21 cellular contexts compared by ENCODE assay signal in the genomic region with DNA sequence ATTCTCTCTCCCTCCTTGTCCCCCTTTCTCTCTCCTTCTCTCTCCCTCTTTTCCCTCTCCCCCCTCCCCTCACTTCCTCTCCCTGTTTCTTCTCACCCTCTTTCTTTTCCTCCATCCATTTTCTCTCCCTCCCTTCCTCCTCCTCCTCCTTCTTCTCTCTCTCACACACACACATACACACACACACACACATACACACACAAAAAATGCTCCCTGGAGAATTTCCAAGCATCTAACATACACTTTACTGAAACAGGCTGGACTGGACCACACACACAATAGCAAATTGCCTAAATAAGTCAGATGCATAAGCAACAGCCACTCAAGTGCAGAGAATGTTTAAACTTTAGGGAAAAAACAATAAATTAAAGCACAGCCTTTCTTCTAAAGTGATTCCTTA.
A peak's percentile ranks its signal among the peaks of the same experiment; 100 is the strongest.
DNase-seq lines count a peak whose midpoint lies in the region; ATAC-seq and TF ChIP-seq lines count a peak whose summit lies in the region.
"Had no signal": no experiment of that assay in that cellular context is flagged by ENCODE, and none has a peak within 500 bp of the region (broad histone marks: within the 10 kb centered on the region; RNA-seq: fewer than 3 reads in every experiment).

No MANE protein-coding gene starts in this region.

- TF ChIP-seq CTCF in GM23338 (conservative IDR thresholded peaks at IDR 0.05; ENCODE audit: low read depth in 2 of 2): no peak
- TF ChIP-seq CTCF in hepatocyte (IDR thresholded peaks at IDR 0.05; ENCODE audit: poor library complexity): no peak
- no peak for TF ChIP-seq CTCF in neural crest cell (conservative IDR thresholded peaks at IDR 0.05)
- TF ChIP-seq CTCF in left lung (IDR thresholded peaks at IDR 0.05): no peak
- TF ChIP-seq CTCF in tibial nerve (IDR thresholded peaks at IDR 0.05): no peak
- no peak for TF ChIP-seq CTCF in brain microvascular endothelial cell (IDR thresholded peaks at IDR 0.05; ENCODE audit: low read depth, low read length, missing control alignments)

- H3K4me1 Mint-ChIP-seq in GM23338: no peaks in the 10 kb centered on the region
- H3K4me1 Mint-ChIP-seq in neural crest cell: peaks cover 2% of the 10 kb centered on the region
- H3K4me1 Mint-ChIP-seq: CD4-positive, CD25-positive, alpha-beta regulatory T cell had no signal

- H3K36me3 Mint-ChIP-seq in GM23338 (ENCODE audit: low read depth) (no peaks in the 10 kb centered on the region), neural crest cell (ENCODE audit: low read depth) (peaks cover 2% of the 10 kb centered on the region)
- H3K36me3 Mint-ChIP-seq: CD4-positive, CD25-positive, alpha-beta regulatory T cell; CD8-positive, alpha-beta T cell had no signal

- no peak for TF ChIP-seq POLR2A in tibial nerve (IDR thresholded peaks at IDR 0.05)

- ATAC-seq in GM23338 (no peak), left lung (no peak)
- ATAC-seq: A549; CD8-positive, alpha-beta T cell had no signal

- DNase-seq in GM23338 (ENCODE audit: low spot score) (no peak), hepatocyte (ENCODE audit: low spot score) (peak; percentile 40), neural crest cell (ENCODE audit: low read depth, low spot score) (no peak), GM19238 (ENCODE audit: insufficient read length, low spot score) (no peak), left lung (no peak), tibial nerve (ENCODE audit: low spot score in 2 of 2) (no peak), brain microvascular endothelial cell (no peak)
- DNase-seq: 8988T; ACHN; AML-193; BE2C; Caco-2; CD4-positive, CD25-positive, alpha-beta regulatory T cell; CD8-positive, alpha-beta T cell; DMS153; DND-41; H7; HCEC 1CT had no signal

- no peak overlapping the region for H3K27ac ChIP-seq in BLaER1
- H3K27ac ChIP-seq in GM23338 (ENCODE audit: low read depth): no peak overlapping the region
- H3K27ac ChIP-seq in hepatocyte: peak overlapping the region; percentile 81
- no peak overlapping the region for H3K27ac ChIP-seq in left lung
- H3K27ac ChIP-seq in tibial nerve: no peak overlapping the region
- no peak overlapping the region for H3K27ac ChIP-seq in brain microvascular endothelial cell
- H3K27ac ChIP-seq: A549, C4-2B had no signal

- H3K9me3 Mint-ChIP-seq in GM23338: no peaks in the 10 kb centered on the region
- H3K9me3 Mint-ChIP-seq in neural crest cell: peaks cover 2% of the 10 kb centered on the region
- H3K9me3 Mint-ChIP-seq: CD4-positive, CD25-positive, alpha-beta regulatory T cell; CD8-positive, alpha-beta T cell had no signal

- H3K27me3 Mint-ChIP-seq in GM23338 (ENCODE audit: insufficient read depth, low read depth, poor library complexity) (no peaks in the 10 kb centered on the region), neural crest cell (ENCODE audit: low read depth) (no peaks in the 10 kb centered on the region)
- H3K27me3 Mint-ChIP-seq: CD4-positive, CD25-positive, alpha-beta regulatory T cell had no signal

- H3K79me2 ChIP-seq in GM23338 (replicated peaks; ENCODE audit: insufficient read depth) (no peaks in the 10 kb centered on the region), hepatocyte (no peaks in the 10 kb centered on the region)

- intact Hi-C loops in left lung (cut with DNase I): no loop called here

- in situ Hi-C loops in brain microvascular endothelial cell (cut with HindIII; ENCODE audit: low pct_ligation_motif_present, low sequenced_read_pairs): no loop called here

- H3K27ac Mint-ChIP-seq in GM23338: no peak overlapping the region
- H3K27ac Mint-ChIP-seq in neural crest cell (ENCODE audit: unreplicated experiment): peak overlapping the region; percentile 12
- H3K27ac Mint-ChIP-seq: CD4-positive, CD25-positive, alpha-beta regulatory T cell; CD8-positive, alpha-beta T cell had no signal

- H3K4me1 ChIP-seq in BLaER1: peaks cover 25% of the 10 kb centered on the region
- H3K4me1 ChIP-seq in GM23338 (ENCODE audit: insufficient read depth): peaks cover 1% of the 10 kb centered on the region; the same call in 1 of the 2 replicates
- peaks cover 4% of the 10 kb centered on the region for H3K4me1 ChIP-seq in hepatocyte (ENCODE audit: insufficient read depth)
- no peaks in the 10 kb centered on the region for H3K4me1 ChIP-seq in left lung
- H3K4me1 ChIP-seq in tibial nerve: no peaks in the 10 kb centered on the region
- H3K4me1 ChIP-seq: BE2C had no signal

- H2AFZ ChIP-seq in GM23338 (peak overlapping the region; percentile 49; the same call in 1 of the 2 replicates), hepatocyte (no peak overlapping the region)

- H3K27me3 ChIP-seq in BLaER1 (no peaks in the 10 kb centered on the region), GM23338 (ENCODE audit: insufficient read depth) (no peaks in the 10 kb centered on the region), hepatocyte (no peaks in the 10 kb centered on the region), left lung (no peaks in the 10 kb centered on the region), tibial nerve (no peaks in the 10 kb centered on the region), brain microvascular endothelial cell (replicated peaks) (no peaks in the 10 kb centered on the region)
- H3K27me3 ChIP-seq: BE2C had no signal

- H3K4me3 ChIP-seq in BLaER1 (no peak overlapping the region), GM23338 (no peak overlapping the region), hepatocyte (no peak overlapping the region), left lung (no peak overlapping the region), tibial nerve (no peak overlapping the region), brain microvascular endothelial cell (ENCODE audit: low read depth, low read length) (no peak overlapping the region)
- H3K4me3 ChIP-seq: A549 had no signal

- no peak overlapping the region for H3K9ac ChIP-seq in BLaER1

- H3K4me3 Mint-ChIP-seq in GM23338: no peak overlapping the region
- no peak overlapping the region for H3K4me3 Mint-ChIP-seq in neural crest cell
- H3K4me3 Mint-ChIP-seq: CD4-positive, CD25-positive, alpha-beta regulatory T cell; CD8-positive, alpha-beta T cell had no signal

- H3K36me3 ChIP-seq in BLaER1 (no peaks in the 10 kb centered on the region), GM23338 (ENCODE audit: insufficient read depth) (no peaks in the 10 kb centered on the region), hepatocyte (replicated peaks; ENCODE audit: insufficient read depth, low read depth) (no peaks in the 10 kb centered on the region), left lung (no peaks in the 10 kb centered on the region), tibial nerve (no peaks in the 10 kb centered on the region), brain microvascular endothelial cell (replicated peaks) (no peaks in the 10 kb centered on the region)
- H3K36me3 ChIP-seq: BE2C had no signal

- H3K9me3 ChIP-seq in BLaER1 (no peaks in the 10 kb centered on the region), hepatocyte (ENCODE audit: low read depth) (no peaks in the 10 kb centered on the region), left lung (no peaks in the 10 kb centered on the region), tibial nerve (peaks cover 0 to 4% (median 0%) of the 10 kb centered on the region in 4 donors)
- H3K9me3 ChIP-seq: A549, BE2C, Caco-2 had no signal

- H3K4me2 ChIP-seq in BLaER1 (peak overlapping the region; percentile 50), GM23338 (no peak overlapping the region), hepatocyte (no peak overlapping the region)
- H3K4me2 ChIP-seq: A549 had no signal

- H3K9me2 ChIP-seq in GM23338 (ENCODE audit: insufficient read depth): peaks cover 20% of the 10 kb centered on the region; the same call in 1 of the 2 replicates
- H3K9me2 ChIP-seq in hepatocyte (replicated peaks; ENCODE audit: insufficient read depth): no peaks in the 10 kb centered on the region

- H3F3A ChIP-seq in GM23338 (replicated peaks; ENCODE audit: low read depth): no peaks in the 10 kb centered on the region

- H4K20me1 ChIP-seq in BLaER1 (no peaks in the 10 kb centered on the region), GM23338 (replicated peaks; ENCODE audit: insufficient read depth) (no peaks in the 10 kb centered on the region), hepatocyte (ENCODE audit: insufficient read depth, poor library complexity, severe bottlenecking) (no peaks in the 10 kb centered on the region)

- TF ChIP-seq EP300 in tibial nerve (IDR thresholded peaks at IDR 0.05): no peak

TF ChIP-seq in GM23338, 12 proteins besides CTCF, POLR2A, EP300 and RAD21:
- TF ChIP-seq JUNB (IDR thresholded peaks at IDR 0.05; ENCODE audit: unreplicated experiment) (no peak), NANOG (IDR thresholded peaks at IDR 0.05; ENCODE audit: borderline replicate concordance) (no peak), EZH2phosphoT487 (IDR thresholded peaks at IDR 0.05; ENCODE audit: unreplicated experiment) (no peak)
- TF ChIP-seq, protein P1, sequence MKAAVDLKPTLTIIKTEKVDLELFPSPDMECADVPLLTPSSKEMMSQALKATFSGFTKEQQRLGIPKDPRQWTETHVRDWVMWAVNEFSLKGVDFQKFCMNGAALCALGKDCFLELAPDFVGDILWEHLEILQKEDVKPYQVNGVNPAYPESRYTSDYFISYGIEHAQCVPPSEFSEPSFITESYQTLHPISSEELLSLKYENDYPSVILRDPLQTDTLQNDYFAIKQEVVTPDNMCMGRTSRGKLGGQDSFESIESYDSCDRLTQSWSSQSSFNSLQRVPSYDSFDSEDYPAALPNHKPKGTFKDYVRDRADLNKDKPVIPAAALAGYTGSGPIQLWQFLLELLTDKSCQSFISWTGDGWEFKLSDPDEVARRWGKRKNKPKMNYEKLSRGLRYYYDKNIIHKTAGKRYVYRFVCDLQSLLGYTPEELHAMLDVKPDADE (IDR thresholded peaks at IDR 0.05): no peak
